In genomic region chr7:1096156-1097119, GRCh38 we compare ENCODE assay signal across 10 cellular contexts. TPM values are rescaled to one million over a fixed set of nuclear protein-coding genes. Genes with fewer than 3 reads are reported as not detected.
A peak's percentile ranks its signal among the peaks of the same experiment; 100 is the strongest.
DNase-seq lines count a peak whose midpoint lies in the region; ATAC-seq and TF ChIP-seq lines count a peak whose summit lies in the region.
"Had no signal": no experiment of that assay in that cellular context is flagged by ENCODE, and none has a peak within 500 bp of the region (broad histone marks: within the 10 kb centered on the region; RNA-seq: fewer than 3 reads in every experiment).

No MANE protein-coding gene starts in this region.

- H2AFZ ChIP-seq in SK-N-SH (ENCODE audit: low read depth) (no peak overlapping the region), trophoblast cell (ENCODE audit: insufficient read depth, low read length, poor library complexity) (no peak overlapping the region)

- H3K79me2 ChIP-seq in SK-N-SH (ENCODE audit: insufficient read depth) (peaks cover 23% of the 10 kb centered on the region; the same call in 1 of the 2 replicates), trophoblast cell (ENCODE audit: control insufficient read depth, insufficient read depth, low read length, poor library complexity) (no peaks in the 10 kb centered on the region)

- H3K23ac ChIP-seq in trophoblast cell (ENCODE audit: low read length): no peak overlapping the region

- DNase-seq in SK-N-SH: peak; percentile 88
- no peak for DNase-seq in left ventricle myocardium inferior
- DNase-seq in trophoblast cell: no peak
- DNase-seq in tibial nerve (ENCODE audit: low spot score in 2 of 2): no peak
- DNase-seq in Ammon's horn (ENCODE audit: low spot score): no peak
- DNase-seq: midbrain had no signal

- no peaks in the 10 kb centered on the region for H3K9me2 ChIP-seq in SK-N-SH

- no peak for TF ChIP-seq EP300 in SK-N-SH (IDR thresholded peaks at IDR 0.05; ENCODE audit: borderline replicate concordance in 1 of 2, low read depth in 1 of 2, low read length in 1 of 2)
- TF ChIP-seq EP300 in tibial nerve (IDR thresholded peaks at IDR 0.05): no peak

- no peaks in the 10 kb centered on the region for H3K27me3 ChIP-seq in BLaER1
- H3K27me3 ChIP-seq in SK-N-SH (ENCODE audit: insufficient read depth): no peaks in the 10 kb centered on the region
- H3K27me3 ChIP-seq in left ventricle myocardium inferior (ENCODE audit: low read depth): no peaks in the 10 kb centered on the region
- H3K27me3 ChIP-seq in trophoblast cell (ENCODE audit: insufficient read depth, low read length): no peaks in the 10 kb centered on the region
- H3K27me3 ChIP-seq in tibial nerve: no peaks in the 10 kb centered on the region

- H4K20me1 ChIP-seq in BLaER1 (peaks cover 38% of the 10 kb centered on the region), SK-N-SH (ENCODE audit: insufficient read depth) (peaks cover 23% of the 10 kb centered on the region)

- peaks cover 4% of the 10 kb centered on the region for H3K79me1 ChIP-seq in trophoblast cell (ENCODE audit: low read length)

- H3K4ac ChIP-seq in trophoblast cell (ENCODE audit: low read depth, low read length): no peak overlapping the region

- H4K12ac ChIP-seq in trophoblast cell (ENCODE audit: low read depth, low read length): no peak overlapping the region

- H3K4me2 ChIP-seq in BLaER1: peak overlapping the region; percentile 98
- peak overlapping the region; percentile 43; the same call in 1 of the 2 replicates for H3K4me2 ChIP-seq in SK-N-SH
- H3K4me2 ChIP-seq in trophoblast cell (ENCODE audit: low read length): no peak overlapping the region

- CTCF ChIA-PET in SK-N-SH (lab: Yijun Ruan, JAX): interaction anchor here (0.6 to 5.1 kb wide), 14 partner anchors 8 to 336 kb away, joined by 3 to 48 read pairs (median 5); partner anchors contain the start of genes GPER1 and GPR146

- no peak for ATAC-seq in GM18861 (IDR thresholded peaks at IDR 0.05; ENCODE audit: unreplicated experiment)
- no peak for ATAC-seq in activated CD4-positive, CD25-positive, alpha-beta regulatory T cell treated with anti-CD3 and anti-CD28 coated beads, Interleukin-2, amount 50 U/mL, for 24 hours

- H4K91ac ChIP-seq in trophoblast cell (ENCODE audit: low read depth, low read length): no peak overlapping the region

- intact Hi-C loops in left ventricle myocardium inferior (cut with micrococcal nuclease): no loop called here

- H3K9me3 ChIP-seq in BLaER1: no peaks in the 10 kb centered on the region
- H3K9me3 ChIP-seq in SK-N-SH: no peaks in the 10 kb centered on the region
- no peaks in the 10 kb centered on the region for H3K9me3 ChIP-seq in left ventricle myocardium inferior (replicated peaks)
- peaks cover 7% of the 10 kb centered on the region for H3K9me3 ChIP-seq in trophoblast cell (ENCODE audit: insufficient read depth, low read depth, low read length)
- H3K9me3 ChIP-seq in tibial nerve: no peaks in the 10 kb centered on the region

- H4K8ac ChIP-seq in trophoblast cell (ENCODE audit: low read depth, low read length): no peak overlapping the region

- H3K4me3 ChIP-seq in BLaER1 (no peak overlapping the region), SK-N-SH (ENCODE audit: low read depth in 2 of 2, low read length in 1 of 2) (no peak overlapping the region; a peak in 1 of 4 replicates), left ventricle myocardium inferior (peak overlapping the region; percentile 22), trophoblast cell (ENCODE audit: low read depth, low read length) (no peak overlapping the region), tibial nerve (no peak overlapping the region)

- H3K14ac ChIP-seq in trophoblast cell (ENCODE audit: low read length): no peak overlapping the region

- no peak overlapping the region for H2BK5ac ChIP-seq in trophoblast cell (ENCODE audit: low read depth, low read length, poor library complexity)

- TF ChIP-seq CTCF in SK-N-SH (IDR thresholded peaks at IDR 0.05) (no peak), left ventricle myocardium inferior (IDR thresholded peaks at IDR 0.05; ENCODE audit: borderline replicate concordance) (no peak), tibial nerve (IDR thresholded peaks at IDR 0.05) (no peak)

- peaks cover 95% of the 10 kb centered on the region for H3K4me1 ChIP-seq in BLaER1
- peaks cover 12 to 44% of the 10 kb centered on the region in 2 experiments; a peak in 3 of 4 replicates for H3K4me1 ChIP-seq in SK-N-SH (ENCODE audit: control insufficient read depth in 1 of 2, insufficient read depth in 2 of 2, low read depth in 1 of 2, low read length in 1 of 2)
- peaks cover 17% of the 10 kb centered on the region for H3K4me1 ChIP-seq in left ventricle myocardium inferior
- peaks cover 24 to 34% of the 10 kb centered on the region in 2 experiments for H3K4me1 ChIP-seq in trophoblast cell (ENCODE audit: control insufficient read depth in 1 of 2, insufficient read depth in 2 of 2, low read length in 2 of 2)
- H3K4me1 ChIP-seq in tibial nerve: peaks cover 0 to 24% (median 10%) of the 10 kb centered on the region in 4 donors

- peak overlapping the region; percentile 8 for H3K18ac ChIP-seq in trophoblast cell (ENCODE audit: low read length)

- TF ChIP-seq POLR2A in tibial nerve (IDR thresholded peaks at IDR 0.05): no peak

- POLR2A ChIA-PET in SK-N-SH (lab: Yijun Ruan, JAX): interaction anchor here (1.2 kb wide), 1 partner anchor 122 kb away, joined by 5 read pairs; the partner anchor contains the start of gene COX19

- 70% methylated on average over 41 of the region's 44 CpGs for WGBS in SK-N-SH (ENCODE audit: low lambda C conversion rate)
- no CpG with 5 or more reads among the region's 44 CpGs for WGBS in trophoblast cell (ENCODE audit: extremely low coverage, insufficient coverage, insufficient read length)
- 54 to 65% methylated on average over 33 to 38 of the region's 44 CpGs for WGBS in tibial nerve, 2 donors

- H2BK12ac ChIP-seq in trophoblast cell (ENCODE audit: low read length): no peak overlapping the region

- no peak overlapping the region for H2AK5ac ChIP-seq in trophoblast cell (ENCODE audit: low read length)

- TF ChIP-seq RAD21 in SK-N-SH (IDR thresholded peaks at IDR 0.05; ENCODE audit: low read length): no peak

- H2BK120ac ChIP-seq in trophoblast cell (ENCODE audit: insufficient read depth, low read length, poor library complexity): no peak overlapping the region

- H3K27ac ChIP-seq in BLaER1: peak overlapping the region; percentile 88
- H3K27ac ChIP-seq in SK-N-SH (ENCODE audit: low read depth in 2 of 2, low read length in 1 of 2): peak overlapping the region in 1 of 2 experiments; percentile 71; a peak in 2 of 4 replicates
- no peak overlapping the region for H3K27ac ChIP-seq in left ventricle myocardium inferior (replicated peaks)
- no peak overlapping the region for H3K27ac ChIP-seq in trophoblast cell (ENCODE audit: low read depth, low read length)
- peak overlapping the region in 2 of 4 donors; percentile 52 to 55 for H3K27ac ChIP-seq in tibial nerve
- H3K27ac ChIP-seq: skin epidermis had no signal

- peak overlapping the region; percentile 37; the same call in 1 of the 2 replicates for H3K9ac ChIP-seq in BLaER1
- no peak overlapping the region for H3K9ac ChIP-seq in SK-N-SH
- H3K9ac ChIP-seq in trophoblast cell (ENCODE audit: low read length): no peak overlapping the region

- H3F3A ChIP-seq in SK-N-SH (replicated peaks; ENCODE audit: insufficient read depth): no peaks in the 10 kb centered on the region

- H3K36me3 ChIP-seq in BLaER1 (peaks cover 28% of the 10 kb centered on the region), SK-N-SH (replicated peaks in 1 of 2; ENCODE audit: control insufficient read depth in 1 of 2, insufficient read depth in 2 of 2, low read length in 1 of 2) (peaks cover 0 to 37% of the 10 kb centered on the region in 2 experiments), left ventricle myocardium inferior (peaks cover 13% of the 10 kb centered on the region), trophoblast cell (ENCODE audit: control insufficient read depth in 1 of 2, insufficient read depth in 2 of 2, low read length in 2 of 2) (peaks cover 24 to 32% of the 10 kb centered on the region in 2 experiments), tibial nerve (peaks cover 0 to 60% (median 0%) of the 10 kb centered on the region in 3 donors)

TF ChIP-seq in SK-N-SH, 30 proteins besides CTCF, POLR2A, EP300 and RAD21 (continues in another document):
- TF ChIP-seq ELF1 (IDR thresholded peaks at IDR 0.05) (no peak), FOXJ3 (CRISPR knock-in tag; IDR thresholded peaks at IDR 0.05) (peak; percentile 33; the same call in 1 of the 2 replicates), USF2 (IDR thresholded peaks at IDR 0.05; ENCODE audit: borderline replicate concordance, low read depth, low read length) (no peak), RXRA (IDR thresholded peaks at IDR 0.05; ENCODE audit: borderline replicate concordance, low read depth) (no peak), NRF1 (IDR thresholded peaks at IDR 0.05; ENCODE audit: low read depth, low read length) (no peak), TAF1 (IDR thresholded peaks at IDR 0.05; ENCODE audit: borderline replicate concordance, low read depth, low read length) (no peak)
- TF ChIP-seq, protein P1, sequence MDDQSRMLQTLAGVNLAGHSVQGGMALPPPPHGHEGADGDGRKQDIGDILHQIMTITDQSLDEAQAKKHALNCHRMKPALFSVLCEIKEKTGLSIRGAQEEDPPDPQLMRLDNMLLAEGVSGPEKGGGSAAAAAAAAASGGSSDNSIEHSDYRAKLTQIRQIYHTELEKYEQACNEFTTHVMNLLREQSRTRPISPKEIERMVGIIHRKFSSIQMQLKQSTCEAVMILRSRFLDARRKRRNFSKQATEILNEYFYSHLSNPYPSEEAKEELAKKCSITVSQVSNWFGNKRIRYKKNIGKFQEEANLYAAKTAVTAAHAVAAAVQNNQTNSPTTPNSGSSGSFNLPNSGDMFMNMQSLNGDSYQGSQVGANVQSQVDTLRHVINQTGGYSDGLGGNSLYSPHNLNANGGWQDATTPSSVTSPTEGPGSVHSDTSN (IDR thresholded peaks at IDR 0.05): peak; percentile 82

RNA-seq across cellular contexts. Expression of gene GPER1, which starts 8.5 kb away (rescaled TPM):
- polyA plus RNA-seq in SK-N-SH (2012; rRNA removed): 4.0 and 6.4 TPM in 2 replicates
- 2.2 and 4.1 TPM in 2 replicates for polyA plus RNA-seq in SK-N-SH (2012; cell fraction: cytosol; rRNA removed)
- 4.3 and 5.5 TPM in 2 replicates for polyA plus RNA-seq in SK-N-SH (2012; cell fraction: nucleus; rRNA removed)
- total RNA-seq in left ventricle myocardium inferior (3.0 TPM), tibial nerve (10 to 100 TPM in 1 of 4 donors, 1 to 10 TPM in 3; 6.1 to 12.4 (median 8.7) TPM)
- polyA plus RNA-seq in trophoblast cell (2013): 5.2 and 5.3 TPM in 2 replicates

RNA-seq across cellular contexts. Expression of gene GPR146, which starts 52.1 kb away (rescaled TPM):
- polyA plus RNA-seq in SK-N-SH (2012; rRNA removed): 1.4 and 2.0 TPM in 2 replicates
- polyA plus RNA-seq in SK-N-SH (2012; cell fraction: cytosol; rRNA removed): 0.95 and 1.3 TPM in 2 replicates
- 1.5 and 2.0 TPM in 2 replicates for polyA plus RNA-seq in SK-N-SH (2012; cell fraction: nucleus; rRNA removed)
- total RNA-seq in left ventricle myocardium inferior (29.8 TPM), tibial nerve (10 to 100 TPM; 27.8 to 91.8 (median 59.1) TPM)
- polyA plus RNA-seq in trophoblast cell (2013): 5.6 and 6.0 TPM in 2 replicates
